Comparison of ENCODE assay signal across 8 cellular contexts in genomic region chr2:230715201-230715600, GRCh38. TPM values are rescaled to one million over a fixed set of nuclear protein-coding genes. Genes with fewer than 3 reads are reported as not detected.
DNase-seq lines count a peak whose midpoint lies in the region; ATAC-seq and TF ChIP-seq lines count a peak whose summit lies in the region.

No MANE protein-coding gene starts in this region.

- peak overlapping the region; percentile 84 for H3K27ac ChIP-seq in PC-9
- H3K27ac ChIP-seq in neural progenitor cell: no peak overlapping the region
- H3K27ac ChIP-seq in Peyer's patch: peak overlapping the region in 2 of 4 donors; percentile 3 to 61

- no peak overlapping the region for H3K9ac ChIP-seq in neural progenitor cell

- CTCF ChIA-PET in Calu3 (lab: Charles Lee): interaction anchor here (0.9 kb wide), 1 partner anchor 54 kb away, joined by 3 read pairs; no protein-coding TSS in a partner anchor
- CTCF ChIA-PET in PC-9 (lab: Charles Lee): interaction anchor here (1.1 kb wide), 1 partner anchor 83 kb away, joined by 6 read pairs; no protein-coding TSS in a partner anchor

- BruUV-seq in Calu3 (replicated peaks; lab: Mats Ljungman, UMichigan) (no TSS peak), PC-9 (replicated peaks; lab: Mats Ljungman, UMichigan) (no TSS peak)

- H3K36me3 ChIP-seq in PC-9 (ENCODE audit: low read depth) (peaks cover 15% of the 10 kb centered on the region; the same call in 1 of the 2 replicates), neural progenitor cell (no peaks in the 10 kb centered on the region), Peyer's patch (peaks cover 0 to 3% (median 0%) of the 10 kb centered on the region in 3 donors)

- POLR2A ChIA-PET in PC-9 (lab: Charles Lee; ENCODE audit: unreplicated experiment): interaction anchor here (0.5 to 0.7 kb wide), 2 partner anchors 20 to 66 kb away, joined by 4 to 13 read pairs; no protein-coding TSS in a partner anchor

- H3K4me1 ChIP-seq in PC-9 (replicated peaks; ENCODE audit: insufficient read depth): peaks cover 52% of the 10 kb centered on the region
- peaks cover 21% of the 10 kb centered on the region for H3K4me1 ChIP-seq in neural progenitor cell
- H3K4me1 ChIP-seq in Peyer's patch: peaks cover 0 to 45% (median 11%) of the 10 kb centered on the region in 4 donors

- H3K27ac Mint-ChIP-seq in Calu3 (ENCODE audit: unreplicated experiment) (peak overlapping the region; percentile 37), neural progenitor cell (no peak overlapping the region)
- no peak overlapping the region for H3K27ac Mint-ChIP-seq in dendritic cell treated with granulocyte-macrophage colony-stimulating factor and Interleukin-4, amounts not matched to agents 40 ng/mL and 50 ng/mL, for 4 days

- peak overlapping the region; percentile 87 for H3K4me3 ChIP-seq in PC-9
- no peak overlapping the region for H3K4me3 ChIP-seq in neural progenitor cell
- peak overlapping the region in 1 of 4 donors; percentile 89 for H3K4me3 ChIP-seq in Peyer's patch

- H3K27me3 ChIP-seq in PC-9 (ENCODE audit: insufficient read depth, low read depth) (no peaks in the 10 kb centered on the region), neural progenitor cell (no peaks in the 10 kb centered on the region), Peyer's patch (no peaks in the 10 kb centered on the region)

- H3K4me3 Mint-ChIP-seq in Calu3 (ENCODE audit: low read depth, unreplicated experiment): peak overlapping the region; percentile 54
- peak overlapping the region; percentile 45 for H3K4me3 Mint-ChIP-seq in dendritic cell treated with granulocyte-macrophage colony-stimulating factor and Interleukin-4, amounts not matched to agents 40 ng/mL and 50 ng/mL, for 4 days
- H3K4me3 Mint-ChIP-seq in neural progenitor cell: peak overlapping the region; percentile 21

- ATAC-seq in HG02840 (IDR thresholded peaks at IDR 0.05; ENCODE audit: low FRiP score, unreplicated experiment) (no peak), GM21786 (IDR thresholded peaks at IDR 0.05; ENCODE audit: unreplicated experiment) (no peak)

- no peak for DNase-seq in Calu3
- no peak for DNase-seq in PC-9
- no peak for DNase-seq in neural progenitor cell (ENCODE audit: low spot score)
- DNase-seq in NCI-H2081 (lab: John Stamatoyannopoulos, UW): no peak
- no peak for DNase-seq in Peyer's patch

- H3K9me3 Mint-ChIP-seq in Calu3 (ENCODE audit: low read depth, unreplicated experiment) (no peaks in the 10 kb centered on the region), neural progenitor cell (no peaks in the 10 kb centered on the region)
- no peaks in the 10 kb centered on the region for H3K9me3 Mint-ChIP-seq in dendritic cell treated with granulocyte-macrophage colony-stimulating factor and Interleukin-4, amounts not matched to agents 40 ng/mL and 50 ng/mL, for 4 days

- H2AFZ ChIP-seq in PC-9: no peak overlapping the region
- no peak overlapping the region for H2AFZ ChIP-seq in neural progenitor cell (replicated peaks)

- H3K9me3 ChIP-seq in PC-9 (ENCODE audit: insufficient read depth, low read depth) (no peaks in the 10 kb centered on the region), neural progenitor cell (ENCODE audit: low read depth) (no peaks in the 10 kb centered on the region), Peyer's patch (no peaks in the 10 kb centered on the region)

- H4K20me1 ChIP-seq in PC-9 (ENCODE audit: insufficient read depth) (peaks cover 56% of the 10 kb centered on the region), neural progenitor cell (ENCODE audit: low read depth) (peaks cover 57% of the 10 kb centered on the region)

- H3K79me2 ChIP-seq in PC-9 (ENCODE audit: low read depth): peaks cover 74% of the 10 kb centered on the region
- H3K79me2 ChIP-seq in neural progenitor cell (ENCODE audit: low read depth): peaks cover 73% of the 10 kb centered on the region

- H3K4me2 ChIP-seq in PC-9 (peak overlapping the region; percentile 98), neural progenitor cell (peak overlapping the region; percentile 86)

- no peaks in the 10 kb centered on the region for H3K9me2 ChIP-seq in PC-9 (ENCODE audit: insufficient read depth)

- H3K4me1 Mint-ChIP-seq in Calu3 (ENCODE audit: low read depth, unreplicated experiment): peaks cover 46% of the 10 kb centered on the region
- H3K4me1 Mint-ChIP-seq in dendritic cell treated with granulocyte-macrophage colony-stimulating factor and Interleukin-4, amounts not matched to agents 40 ng/mL and 50 ng/mL, for 4 days (ENCODE audit: low read depth): peaks cover 65% of the 10 kb centered on the region
- H3K4me1 Mint-ChIP-seq in neural progenitor cell: peaks cover 48% of the 10 kb centered on the region

- TF ChIP-seq POLR2A in Peyer's patch (IDR thresholded peaks at IDR 0.05): no peak

- no peak for TF ChIP-seq CTCF in Calu3 (IDR thresholded peaks at IDR 0.05; ENCODE audit: unreplicated experiment)
- no peak for TF ChIP-seq CTCF in PC-9 (conservative IDR thresholded peaks at IDR 0.05)
- TF ChIP-seq CTCF in neural progenitor cell (IDR thresholded peaks at IDR 0.05): no peak
- TF ChIP-seq CTCF in Peyer's patch (IDR thresholded peaks at IDR 0.05): no peak

- intact Hi-C loops in Calu3 (cut with micrococcal nuclease; ENCODE audit: unreplicated experiment) (loop anchor here (2.0 to 10.0 kb wide), 2 partner anchors 80 to 100 kb away; no protein-coding TSS in a partner anchor), PC-9 (cut with micrococcal nuclease; ENCODE audit: unreplicated experiment) (no loop called here)
- intact Hi-C loops in dendritic cell treated with granulocyte-macrophage colony-stimulating factor and Interleukin-4, amounts not matched to agents 40 ng/mL and 50 ng/mL, for 4 days (cut with micrococcal nuclease): loop anchor here (5.0 to 10.0 kb wide), 2 partner anchors 42 to 300 kb away; partner anchors contain the start of gene SP100

- peaks cover 23% of the 10 kb centered on the region for H3F3A ChIP-seq in PC-9 (ENCODE audit: insufficient read depth, low read depth)
- H3F3A ChIP-seq in neural progenitor cell (ENCODE audit: low read depth): peaks cover 15% of the 10 kb centered on the region

- H3K36me3 Mint-ChIP-seq in Calu3 (ENCODE audit: insufficient read depth, unreplicated experiment) (peaks cover 49% of the 10 kb centered on the region), neural progenitor cell (peaks cover 4% of the 10 kb centered on the region)
- peaks cover 46% of the 10 kb centered on the region for H3K36me3 Mint-ChIP-seq in dendritic cell treated with granulocyte-macrophage colony-stimulating factor and Interleukin-4, amounts not matched to agents 40 ng/mL and 50 ng/mL, for 4 days (ENCODE audit: low read depth)

- no peaks in the 10 kb centered on the region for H3K27me3 Mint-ChIP-seq in Calu3 (ENCODE audit: unreplicated experiment)
- no peaks in the 10 kb centered on the region for H3K27me3 Mint-ChIP-seq in dendritic cell treated with granulocyte-macrophage colony-stimulating factor and Interleukin-4, amounts not matched to agents 40 ng/mL and 50 ng/mL, for 4 days
- peaks cover 6% of the 10 kb centered on the region for H3K27me3 Mint-ChIP-seq in neural progenitor cell (ENCODE audit: insufficient read depth, low read depth)

RNA-seq across cellular contexts. Expression of gene CAB39, which starts 2.6 kb away (rescaled TPM):
- total RNA-seq in Calu3 (2022) (84.9 and 88.7 TPM in 2 replicates), PC-9 (2021) (70.9 and 86.1 TPM in 2 replicates), neural progenitor cell (ENCODE audit: low replicate concordance) (41.7 and 59.0 TPM in 2 replicates), Peyer's patch (100 to 1,000 TPM in 1 of 4 donors, 10 to 100 TPM in 3; 60.2 to 124 (median 72.2) TPM)
